ENCODE assay signal across 19 cellular contexts in the genomic region with DNA sequence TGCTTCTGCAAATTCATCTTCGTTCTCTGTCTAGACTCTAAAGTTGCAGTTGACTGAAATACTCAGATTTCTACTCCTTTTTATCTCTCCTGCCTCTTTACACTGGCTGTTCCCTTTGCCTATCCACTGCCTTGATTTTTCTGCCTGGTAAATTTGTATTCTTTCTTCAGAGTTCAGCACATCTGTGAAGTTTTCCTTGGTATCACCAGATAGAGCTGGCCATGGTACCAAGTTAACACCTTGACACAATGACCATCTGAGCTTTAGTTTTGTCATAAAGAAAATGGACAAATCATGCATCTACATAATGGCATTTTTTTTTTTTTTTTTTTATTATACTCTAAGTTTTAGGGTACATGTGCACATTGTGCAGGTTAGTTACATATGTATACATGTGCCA.
DNase-seq lines count a peak whose midpoint lies in the region; ATAC-seq and TF ChIP-seq lines count a peak whose summit lies in the region.
"Had no signal": no experiment of that assay in that cellular context is flagged by ENCODE, and none has a peak within 500 bp of the region (broad histone marks: within the 10 kb centered on the region; RNA-seq: fewer than 3 reads in every experiment).

No MANE protein-coding gene starts in this region.

- no peaks in the 10 kb centered on the region for H4K20me1 ChIP-seq in SK-N-SH (ENCODE audit: insufficient read depth)
- no peaks in the 10 kb centered on the region for H4K20me1 ChIP-seq in hepatocyte (ENCODE audit: insufficient read depth, poor library complexity, severe bottlenecking)
- H4K20me1 ChIP-seq: BLaER1 treated with 17β-estradiol and CSF1 and Interleukin-3, amounts not matched to agents 10 nM and 100 nM had no signal

- H3K9me3 ChIP-seq in SK-N-SH (no peaks in the 10 kb centered on the region), HEK293 (ENCODE audit: control insufficient read depth, insufficient read depth, low read depth, low read length) (no peaks in the 10 kb centered on the region), hepatocyte (ENCODE audit: low read depth) (no peaks in the 10 kb centered on the region)
- H3K9me3 ChIP-seq: A549; BLaER1 treated with 17β-estradiol and CSF1 and Interleukin-3, amounts not matched to agents 10 nM and 100 nM; Caco-2 had no signal

- H2AFZ ChIP-seq in SK-N-SH (ENCODE audit: low read depth) (no peak overlapping the region), hepatocyte (no peak overlapping the region)

- peak overlapping the region; percentile 89 for H3K27ac Mint-ChIP-seq in chondrocyte (ENCODE audit: unreplicated experiment)
- H3K27ac Mint-ChIP-seq: B cell; CD4-positive, alpha-beta T cell; CD8-positive, alpha-beta T cell had no signal

- H3K4me3 Mint-ChIP-seq in chondrocyte (ENCODE audit: unreplicated experiment): no peak overlapping the region
- H3K4me3 Mint-ChIP-seq: B cell; CD4-positive, alpha-beta T cell; CD8-positive, alpha-beta T cell had no signal

- no peak overlapping the region for H3K4me3 ChIP-seq in SK-N-SH (ENCODE audit: low read depth in 2 of 2, low read length in 1 of 2)
- no peak overlapping the region for H3K4me3 ChIP-seq in HEK293 (ENCODE audit: low read depth, low read length)
- H3K4me3 ChIP-seq in hepatocyte: no peak overlapping the region
- H3K4me3 ChIP-seq: A549; BLaER1 treated with 17β-estradiol and CSF1 and Interleukin-3, amounts not matched to agents 10 nM and 100 nM had no signal

- H3K36me3 Mint-ChIP-seq in chondrocyte (ENCODE audit: low read depth): no peaks in the 10 kb centered on the region
- H3K36me3 Mint-ChIP-seq: CD8-positive, alpha-beta T cell had no signal

- CTCF ChIA-PET in SK-N-SH (lab: Yijun Ruan, JAX) (no interaction called here), HEK293 (lab: Yijun Ruan, JAX) (no interaction called here)

- no peaks in the 10 kb centered on the region for H3K9me3 Mint-ChIP-seq in chondrocyte (ENCODE audit: low read depth)
- H3K9me3 Mint-ChIP-seq: CD4-positive, alpha-beta T cell; CD8-positive, alpha-beta T cell had no signal

- POLR2A ChIA-PET in SK-N-SH (lab: Yijun Ruan, JAX) (no interaction called here), HEK293 (lab: Yijun Ruan, JAX) (no interaction called here)

- TF ChIP-seq CTCF in SK-N-SH (IDR thresholded peaks at IDR 0.05) (no peak), HEK293 (tag by site-specific recombination; IDR thresholded peaks at IDR 0.05) (no peak), chondrocyte (IDR thresholded peaks at IDR 0.05) (no peak), hepatocyte (IDR thresholded peaks at IDR 0.05; ENCODE audit: poor library complexity) (no peak)

- H3K4me2 ChIP-seq in SK-N-SH: no peak overlapping the region
- no peak overlapping the region for H3K4me2 ChIP-seq in hepatocyte
- H3K4me2 ChIP-seq: A549; BLaER1 treated with 17β-estradiol and CSF1 and Interleukin-3, amounts not matched to agents 10 nM and 100 nM had no signal

- H3F3A ChIP-seq in SK-N-SH (replicated peaks; ENCODE audit: insufficient read depth): no peaks in the 10 kb centered on the region

- no peaks in the 10 kb centered on the region for H3K27me3 Mint-ChIP-seq in chondrocyte (ENCODE audit: low read depth)
- H3K27me3 Mint-ChIP-seq: B cell; CD4-positive, alpha-beta T cell had no signal

- no peaks in the 10 kb centered on the region for H3K79me2 ChIP-seq in SK-N-SH (ENCODE audit: insufficient read depth)
- no peaks in the 10 kb centered on the region for H3K79me2 ChIP-seq in hepatocyte

- DNase-seq in SK-N-SH: no peak
- DNase-seq in chondrocyte (ENCODE audit: low spot score): no peak
- no peak for DNase-seq in hepatocyte (ENCODE audit: low spot score)
- DNase-seq in NCI-H1048 (lab: John Stamatoyannopoulos, UW): no peak
- no peak for DNase-seq in hepatic stellate cell (ENCODE audit: low spot score)
- DNase-seq: AML-193; Caco-2; Calu3; CD4-positive, alpha-beta T cell; CD8-positive, alpha-beta T cell; GF-D8 had no signal

- TF ChIP-seq RAD21 in SK-N-SH (IDR thresholded peaks at IDR 0.05; ENCODE audit: low read length): no peak
- TF ChIP-seq RAD21 in Ishikawa (IDR thresholded peaks at IDR 0.05; ENCODE audit: low read depth): no peak

- H3K27ac ChIP-seq in SK-N-SH (ENCODE audit: low read depth in 2 of 2, low read length in 1 of 2): no peak overlapping the region
- H3K27ac ChIP-seq in HEK293 (ENCODE audit: extremely low read depth, low read depth, low read length): no peak overlapping the region
- no peak overlapping the region for H3K27ac ChIP-seq in hepatocyte
- H3K27ac ChIP-seq: 22Rv1; A549; BLaER1 treated with 17β-estradiol and CSF1 and Interleukin-3, amounts not matched to agents 10 nM and 100 nM; C4-2B had no signal

- H3K4me1 ChIP-seq in SK-N-SH (ENCODE audit: control insufficient read depth in 1 of 2, insufficient read depth in 2 of 2, low read depth in 1 of 2, low read length in 1 of 2): no peaks in the 10 kb centered on the region
- H3K4me1 ChIP-seq in HEK293 (ENCODE audit: control insufficient read depth, insufficient read depth, low read length): no peaks in the 10 kb centered on the region
- no peaks in the 10 kb centered on the region for H3K4me1 ChIP-seq in hepatocyte (ENCODE audit: insufficient read depth)
- H3K4me1 ChIP-seq: A549, Caco-2 had no signal

- H3K9me2 ChIP-seq in SK-N-SH: no peaks in the 10 kb centered on the region
- H3K9me2 ChIP-seq in hepatocyte (replicated peaks; ENCODE audit: insufficient read depth): no peaks in the 10 kb centered on the region

- no peaks in the 10 kb centered on the region for H3K36me3 ChIP-seq in SK-N-SH (replicated peaks in 1 of 2; ENCODE audit: control insufficient read depth in 1 of 2, insufficient read depth in 2 of 2, low read length in 1 of 2)
- no peaks in the 10 kb centered on the region for H3K36me3 ChIP-seq in HEK293 (ENCODE audit: control insufficient read depth in 2 of 2, insufficient read depth in 1 of 2, low read length in 2 of 2)
- H3K36me3 ChIP-seq in hepatocyte (replicated peaks; ENCODE audit: insufficient read depth, low read depth): no peaks in the 10 kb centered on the region
- H3K36me3 ChIP-seq: BLaER1 treated with 17β-estradiol and CSF1 and Interleukin-3, amounts not matched to agents 10 nM and 100 nM had no signal

- no peak for ATAC-seq in SK-N-SH treated with all-trans-retinoic acid at 6 μM for 48 hours
- ATAC-seq: A549; CD8-positive, alpha-beta T cell had no signal

- no peak overlapping the region for H3K9ac ChIP-seq in SK-N-SH
- H3K9ac ChIP-seq: BLaER1 treated with 17β-estradiol and CSF1 and Interleukin-3, amounts not matched to agents 10 nM and 100 nM had no signal

- H3K27me3 ChIP-seq in SK-N-SH (ENCODE audit: insufficient read depth) (peaks cover 16% of the 10 kb centered on the region), hepatocyte (no peaks in the 10 kb centered on the region)
- H3K27me3 ChIP-seq: BLaER1 treated with 17β-estradiol and CSF1 and Interleukin-3, amounts not matched to agents 10 nM and 100 nM had no signal

- no peak for TF ChIP-seq EP300 in SK-N-SH (IDR thresholded peaks at IDR 0.05; ENCODE audit: borderline replicate concordance in 1 of 2, low read depth in 1 of 2, low read length in 1 of 2)
- TF ChIP-seq EP300 in Ishikawa (IDR thresholded peaks at IDR 0.05; ENCODE audit: borderline replicate concordance): no peak

- H3K4me1 Mint-ChIP-seq in chondrocyte (ENCODE audit: low read depth): peaks cover 17% of the 10 kb centered on the region
- H3K4me1 Mint-ChIP-seq: B cell had no signal

- 2% methylated on average over 1 of the region's 1 CpG for WGBS in SK-N-SH (ENCODE audit: low lambda C conversion rate)
- WGBS in hepatocyte (ENCODE audit: low lambda C conversion rate, missing lambda C conversion rate): 79% methylated on average over 1 of the region's 1 CpG

TF ChIP-seq in SK-N-SH, 30 proteins besides CTCF, POLR2A, EP300 and RAD21 (continues in another document):
- no peak for TF ChIP-seq TAF1 (IDR thresholded peaks at IDR 0.05; ENCODE audit: borderline replicate concordance, low read depth, low read length)

TF ChIP-seq in SK-N-SH treated with all-trans-retinoic acid at 6 μM for 48 hours, 23 proteins besides CTCF, POLR2A, EP300 and RAD21 (continues in another document):
- no peak for TF ChIP-seq ZFP3 (CRISPR knock-in tag; IDR thresholded peaks at IDR 0.05)
- no peak for TF ChIP-seq BACH2 (CRISPR knock-in tag; IDR thresholded peaks at IDR 0.05; ENCODE audit: borderline replicate concordance)

TF ChIP-seq in HEK293, 187 proteins besides CTCF, POLR2A, EP300 and RAD21 (continues in another document):
- no peak for TF ChIP-seq SP7 (tag by site-specific recombination; IDR thresholded peaks at IDR 0.05)

TF ChIP-seq in Ishikawa, 13 proteins besides CTCF, POLR2A, EP300 and RAD21:
- TF ChIP-seq, protein P1, sequence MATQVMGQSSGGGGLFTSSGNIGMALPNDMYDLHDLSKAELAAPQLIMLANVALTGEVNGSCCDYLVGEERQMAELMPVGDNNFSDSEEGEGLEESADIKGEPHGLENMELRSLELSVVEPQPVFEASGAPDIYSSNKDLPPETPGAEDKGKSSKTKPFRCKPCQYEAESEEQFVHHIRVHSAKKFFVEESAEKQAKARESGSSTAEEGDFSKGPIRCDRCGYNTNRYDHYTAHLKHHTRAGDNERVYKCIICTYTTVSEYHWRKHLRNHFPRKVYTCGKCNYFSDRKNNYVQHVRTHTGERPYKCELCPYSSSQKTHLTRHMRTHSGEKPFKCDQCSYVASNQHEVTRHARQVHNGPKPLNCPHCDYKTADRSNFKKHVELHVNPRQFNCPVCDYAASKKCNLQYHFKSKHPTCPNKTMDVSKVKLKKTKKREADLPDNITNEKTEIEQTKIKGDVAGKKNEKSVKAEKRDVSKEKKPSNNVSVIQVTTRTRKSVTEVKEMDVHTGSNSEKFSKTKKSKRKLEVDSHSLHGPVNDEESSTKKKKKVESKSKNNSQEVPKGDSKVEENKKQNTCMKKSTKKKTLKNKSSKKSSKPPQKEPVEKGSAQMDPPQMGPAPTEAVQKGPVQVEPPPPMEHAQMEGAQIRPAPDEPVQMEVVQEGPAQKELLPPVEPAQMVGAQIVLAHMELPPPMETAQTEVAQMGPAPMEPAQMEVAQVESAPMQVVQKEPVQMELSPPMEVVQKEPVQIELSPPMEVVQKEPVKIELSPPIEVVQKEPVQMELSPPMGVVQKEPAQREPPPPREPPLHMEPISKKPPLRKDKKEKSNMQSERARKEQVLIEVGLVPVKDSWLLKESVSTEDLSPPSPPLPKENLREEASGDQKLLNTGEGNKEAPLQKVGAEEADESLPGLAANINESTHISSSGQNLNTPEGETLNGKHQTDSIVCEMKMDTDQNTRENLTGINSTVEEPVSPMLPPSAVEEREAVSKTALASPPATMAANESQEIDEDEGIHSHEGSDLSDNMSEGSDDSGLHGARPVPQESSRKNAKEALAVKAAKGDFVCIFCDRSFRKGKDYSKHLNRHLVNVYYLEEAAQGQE (IDR thresholded peaks at IDR 0.05; ENCODE audit: low read depth): peak; percentile 47; the same call in 1 of the 2 replicates
- TF ChIP-seq CEBPB (IDR thresholded peaks at IDR 0.05): no peak
- no peak for TF ChIP-seq TAF1 (IDR thresholded peaks at IDR 0.05; ENCODE audit: low read depth)
- no peak for TF ChIP-seq ZBTB7A (IDR thresholded peaks at IDR 0.05; ENCODE audit: low read depth)
- no peak for TF ChIP-seq FOXM1 (IDR thresholded peaks at IDR 0.05; ENCODE audit: borderline replicate concordance, low read depth)
